9 cellular contexts compared by ENCODE assay signal in the genomic region with DNA sequence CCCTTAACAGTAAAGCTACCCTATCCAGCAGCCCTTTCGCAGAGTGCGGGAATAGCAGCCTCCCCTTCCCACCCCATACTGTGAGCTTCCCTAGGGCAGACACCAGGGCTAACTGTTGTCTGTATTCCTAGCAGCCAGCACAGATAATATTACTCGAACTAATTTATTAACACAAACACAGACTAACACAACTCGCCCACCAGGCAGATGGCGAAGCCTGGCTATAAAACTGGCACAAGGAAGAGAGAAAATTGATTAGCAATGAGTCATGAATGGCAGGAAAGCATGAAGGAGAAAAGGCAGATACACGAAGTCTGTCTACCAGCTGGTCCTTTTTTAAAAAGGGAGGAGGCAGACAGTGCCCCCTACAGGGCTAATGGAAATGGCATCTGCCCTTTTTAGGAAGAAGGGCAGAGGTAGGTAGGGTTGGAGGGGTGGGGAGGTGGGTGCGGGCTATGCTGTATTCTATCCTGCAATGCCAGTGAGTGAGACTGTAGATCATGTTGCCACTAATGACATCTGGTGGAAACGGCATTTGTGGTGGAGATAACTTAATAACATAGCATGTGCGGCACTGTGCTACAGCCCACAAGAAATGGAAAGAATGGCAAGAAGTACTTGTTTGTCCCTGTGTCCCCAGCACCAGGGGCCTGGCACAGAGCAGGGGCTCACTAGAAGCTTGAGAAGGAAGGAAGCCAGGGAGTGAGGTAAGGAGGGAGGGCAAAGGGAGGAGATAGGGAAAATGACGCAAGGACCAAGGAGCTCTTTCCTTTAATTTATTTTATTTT. TPM values are rescaled to one million over a fixed set of nuclear protein-coding genes. Genes with fewer than 3 reads are reported as not detected.
DNase-seq lines count a peak whose midpoint lies in the region; ATAC-seq and TF ChIP-seq lines count a peak whose summit lies in the region.
"Had no signal": no experiment of that assay in that cellular context is flagged by ENCODE, and none has a peak within 500 bp of the region (broad histone marks: within the 10 kb centered on the region; RNA-seq: fewer than 3 reads in every experiment).

No MANE protein-coding gene starts in this region.

- ATAC-seq in left lobe of liver (peak; percentile 65), GM21526 (IDR thresholded peaks at IDR 0.05; ENCODE audit: low FRiP score, unreplicated experiment) (no peak)

- DNase-seq in NCI-H1436 (lab: John Stamatoyannopoulos, UW) = peak; percentile 38
- no peak for DNase-seq in NCI-H1436 treated with DMSO at 0.1 percent for 48 hours (lab: John Stamatoyannopoulos, UW)
- DNase-seq in NCI-H2107 (lab: John Stamatoyannopoulos, UW) = peak; percentile 49
- peak in 35 of 61 donors; percentile 0 to 55 (median 18) for DNase-seq in caudate nucleus (lab: John Stamatoyannopoulos, UW)
- peak; percentile 69 for DNase-seq in left lobe of liver (ENCODE audit: low spot score)
- peak; percentile 18 for DNase-seq in stimulated activated CD8-positive, alpha-beta memory T cell treated with anti-CD3 and anti-CD28 coated beads, Interleukin-12 subunit alpha, Interleukin-12 subunit beta, amount 100 ng/mL, for 1 hour (ENCODE audit: low read depth)

- TF ChIP-seq CTCF in VCaP (conservative IDR thresholded peaks at IDR 0.05) = peak; percentile 62

- H3K27ac ChIP-seq in VCaP = no peak overlapping the region
- H3K27ac ChIP-seq in caudate nucleus (ENCODE audit: low read depth, low read length) = no peak overlapping the region
- H3K27ac ChIP-seq: BLaER1 had no signal

RNA-seq across cellular contexts. Expression of a gene that starts 30.6 kb away (rescaled TPM):
- 35.6 TPM for total RNA-seq in left lobe of liver
